ENCODE assay signal across 8 cellular contexts in genomic region chr18:36130039-36130831, GRCh38. TPM values are rescaled to one million over a fixed set of nuclear protein-coding genes. Genes with fewer than 3 reads are reported as not detected.
DNase-seq lines count a peak whose midpoint lies in the region; ATAC-seq and TF ChIP-seq lines count a peak whose summit lies in the region.

No MANE protein-coding gene starts in this region.

- peak overlapping the region; percentile 100 for H2AFZ ChIP-seq in GM23338

- peak overlapping the region; percentile 78 for H3K4me2 ChIP-seq in GM23338

- no peak for TF ChIP-seq CTCF in GM23338 (conservative IDR thresholded peaks at IDR 0.05; ENCODE audit: low read depth in 2 of 2)
- no peak for TF ChIP-seq CTCF in coronary artery (IDR thresholded peaks at IDR 0.05)

- H3K9me3 ChIP-seq in MG63 (no peaks in the 10 kb centered on the region), mononuclear cell (ENCODE audit: low read depth, low read length) (no peaks in the 10 kb centered on the region)

- H3K9me3 Mint-ChIP-seq in GM23338, result no peaks in the 10 kb centered on the region; the same call in 2 of the 3 replicates

- H3K36me3 Mint-ChIP-seq in GM23338 (ENCODE audit: low read depth), result peaks cover 19% of the 10 kb centered on the region

- no peaks in the 10 kb centered on the region for H3F3A ChIP-seq in GM23338 (replicated peaks; ENCODE audit: low read depth)

- peaks cover 23% of the 10 kb centered on the region for H3K4me1 Mint-ChIP-seq in GM23338

- H3K27ac Mint-ChIP-seq in GM23338, result peak overlapping the region; percentile 97

- H3K27me3 Mint-ChIP-seq in GM23338 (ENCODE audit: insufficient read depth, low read depth, poor library complexity), result peaks cover 6% of the 10 kb centered on the region

- peaks cover 16% of the 10 kb centered on the region; the same call in 1 of the 2 replicates for H3K36me3 ChIP-seq in GM23338 (ENCODE audit: insufficient read depth)
- H3K36me3 ChIP-seq in MG63, result peaks cover 16% of the 10 kb centered on the region

- H3K27me3 ChIP-seq in GM23338 (ENCODE audit: insufficient read depth) (no peaks in the 10 kb centered on the region), MG63 (no peaks in the 10 kb centered on the region), mononuclear cell (ENCODE audit: insufficient read depth, low read length) (no peaks in the 10 kb centered on the region)

- peaks cover 82% of the 10 kb centered on the region for H3K79me2 ChIP-seq in GM23338 (replicated peaks; ENCODE audit: insufficient read depth)

- H3K27ac ChIP-seq in GM23338 (ENCODE audit: low read depth), result peak overlapping the region; percentile 98
- H3K27ac ChIP-seq in coronary artery, result peak overlapping the region; percentile 94 to 98

- H3K4me3 ChIP-seq in GM23338, result peak overlapping the region; percentile 92
- H3K4me3 ChIP-seq in MG63, result peak overlapping the region; percentile 82
- peak overlapping the region; percentile 88 for H3K4me3 ChIP-seq in coronary artery
- H3K4me3 ChIP-seq in mononuclear cell (ENCODE audit: low read length), result peak overlapping the region; percentile 82

- peak overlapping the region; percentile 98 for H3K4me3 Mint-ChIP-seq in GM23338

- peaks cover 32% of the 10 kb centered on the region for H3K4me1 ChIP-seq in GM23338 (ENCODE audit: insufficient read depth)
- H3K4me1 ChIP-seq in mononuclear cell (ENCODE audit: insufficient read depth, low read length), result peaks cover 38% of the 10 kb centered on the region

- H4K20me1 ChIP-seq in GM23338 (replicated peaks; ENCODE audit: insufficient read depth), result peaks cover 29% of the 10 kb centered on the region

- DNase-seq in GM23338 (ENCODE audit: low spot score) (no peak), MG63 (no peak), coronary artery (ENCODE audit: low spot score) (no peak), AG08395 (ENCODE audit: low spot score) (no peak), DMS153 treated with DMSO at 0.1 percent for 48 hours (lab: John Stamatoyannopoulos, UW; ENCODE audit: unreplicated experiment) (no peak), NCI-H345 (lab: John Stamatoyannopoulos, UW) (no peak)

- ATAC-seq in GM18502 (IDR thresholded peaks at IDR 0.05; ENCODE audit: poor library complexity, unreplicated experiment), result peak; percentile 30
- ATAC-seq in GM23338, result peak; percentile 42

- H3K9me2 ChIP-seq in GM23338 (ENCODE audit: insufficient read depth), result no peaks in the 10 kb centered on the region

TF ChIP-seq in GM23338, 12 proteins besides CTCF, POLR2A, EP300 and RAD21:
- TF ChIP-seq STAT1 (IDR thresholded peaks at IDR 0.05; ENCODE audit: unreplicated experiment) (no peak), NANOG (IDR thresholded peaks at IDR 0.05; ENCODE audit: borderline replicate concordance) (no peak), EZH2 (IDR thresholded peaks at IDR 0.05; ENCODE audit: low read depth, unreplicated experiment) (no peak), POLR2AphosphoS5 (IDR thresholded peaks at IDR 0.05; ENCODE audit: low read depth) (no peak), JUNB (IDR thresholded peaks at IDR 0.05; ENCODE audit: unreplicated experiment) (no peak)

RNA-seq across cellular contexts. Expression of gene ELP2, which starts 0.5 kb away (rescaled TPM):
- total RNA-seq in GM23338 (2014; rRNA removed; shearing (Covaris generic)), result 119 and 124 TPM in 2 replicates
- 135 and 136 TPM in 2 replicates for polyA plus RNA-seq in GM23338 (2016; fragmentation: Nextera tagmentation; extraction: Ambion mirVana)
- 85.7 and 109 TPM in 2 replicates for total RNA-seq in MG63 (2014; rRNA removed; shearing (Covaris generic); ENCODE audit: low replicate concordance)
- 198 TPM for total RNA-seq in mononuclear cell

RNA-seq across cellular contexts. Expression of gene SLC39A6, which starts 1.1 kb away (rescaled TPM):
- total RNA-seq in GM23338 (2014; rRNA removed; shearing (Covaris generic)), result 46.8 and 47.3 TPM in 2 replicates
- 18.6 and 20.8 TPM in 2 replicates for polyA plus RNA-seq in GM23338 (2016; fragmentation: Nextera tagmentation; extraction: Ambion mirVana)
- 63.0 and 80.9 TPM in 2 replicates for total RNA-seq in MG63 (2014; rRNA removed; shearing (Covaris generic); ENCODE audit: low replicate concordance)
- total RNA-seq in mononuclear cell, result 18.1 TPM

RNA-seq across cellular contexts. Expression of gene MOCOS, which starts 57.1 kb away (rescaled TPM):
- total RNA-seq in GM23338 (2014; rRNA removed; shearing (Covaris generic)), result 6.5 and 7.2 TPM in 2 replicates
- polyA plus RNA-seq in GM23338 (2016; fragmentation: Nextera tagmentation; extraction: Ambion mirVana), result 3.7 and 3.9 TPM in 2 replicates
- 13.4 and 16.4 TPM in 2 replicates for total RNA-seq in MG63 (2014; rRNA removed; shearing (Covaris generic); ENCODE audit: low replicate concordance)
- under 0.01 TPM for total RNA-seq in mononuclear cell
